In the genomic region with DNA sequence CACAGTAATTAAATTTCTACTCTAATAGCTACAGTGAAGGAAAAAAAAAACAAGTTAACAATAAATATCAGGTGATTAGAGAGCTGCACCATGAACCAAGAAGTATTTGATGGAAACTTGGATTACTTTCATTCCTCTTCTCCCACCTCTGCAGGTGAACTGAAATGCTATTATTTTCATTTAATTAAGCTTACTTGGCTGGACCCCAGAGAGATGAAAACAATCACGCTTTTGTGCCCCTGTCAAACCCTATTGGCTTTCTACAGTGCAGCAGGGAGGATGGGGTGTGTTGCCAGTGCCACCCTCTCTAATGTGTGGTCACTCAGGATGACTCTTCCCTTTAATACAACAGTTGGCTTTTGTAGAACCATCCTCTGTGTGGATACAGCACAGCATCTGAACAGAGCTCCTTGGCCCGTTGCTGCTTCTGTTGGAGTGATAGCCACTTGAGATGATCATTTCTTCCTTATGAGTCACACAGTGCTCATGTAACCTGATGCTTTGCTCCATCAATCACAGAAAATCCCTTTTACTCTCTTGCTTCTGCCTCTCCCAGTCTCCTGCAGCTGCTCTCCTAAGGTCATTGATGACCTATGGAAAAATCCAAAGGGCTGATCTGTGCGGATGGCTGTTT, we compare ENCODE assay signal across 12 cellular contexts. TPM values are rescaled to one million over a fixed set of nuclear protein-coding genes. Genes with fewer than 3 reads are reported as not detected.
DNase-seq lines count a peak whose midpoint lies in the region; ATAC-seq and TF ChIP-seq lines count a peak whose summit lies in the region.
"Had no signal": no experiment of that assay in that cellular context is flagged by ENCODE, and none has a peak within 500 bp of the region (broad histone marks: within the 10 kb centered on the region; RNA-seq: fewer than 3 reads in every experiment).

No MANE protein-coding gene starts in this region.

- H3K4me3 ChIP-seq in Peyer's patch (no peak overlapping the region), mucosa of descending colon (no peak overlapping the region)
- H3K4me3 ChIP-seq: cardiac muscle cell, psoas muscle had no signal

- ATAC-seq in SK-N-SH treated with all-trans-retinoic acid at 6 μM for 48 hours (peak; percentile 97), mucosa of descending colon (no peak)
- ATAC-seq: psoas muscle; stimulated activated memory B cell treated with anti-CD40 and anti-IgM and Interleukin-4, amounts not matched to agents 10 μg/mL and 1 μg/mL and 100 μg/mL, for 72 hours had no signal

- H3K9me3 ChIP-seq in Peyer's patch (no peaks in the 10 kb centered on the region), mucosa of descending colon (no peaks in the 10 kb centered on the region)
- H3K9me3 ChIP-seq: psoas muscle had no signal

- H3K36me3 ChIP-seq in Peyer's patch (no peaks in the 10 kb centered on the region), mucosa of descending colon (ENCODE audit: low read depth) (no peaks in the 10 kb centered on the region)
- H3K36me3 ChIP-seq: cardiac muscle cell had no signal

- intact Hi-C loops in mucosa of descending colon (cut with DNase I, micrococcal nuclease), result no loop called here

- TF ChIP-seq CTCF in Peyer's patch (IDR thresholded peaks at IDR 0.05) (no peak), mucosa of descending colon (IDR thresholded peaks at IDR 0.05) (no peak), GM10266 (IDR thresholded peaks at IDR 0.05; ENCODE audit: control insufficient read depth, insufficient read depth, low read depth, missing control alignments) (no peak)

- no peaks in the 10 kb centered on the region for H3K27me3 ChIP-seq in Peyer's patch
- H3K27me3 ChIP-seq: cardiac muscle cell had no signal

- peaks cover 0 to 8% (median 0%) of the 10 kb centered on the region in 4 donors for H3K4me1 ChIP-seq in Peyer's patch
- H3K4me1 ChIP-seq in mucosa of descending colon (ENCODE audit: low read depth), result peaks cover under 1% of the 10 kb centered on the region
- H3K4me1 ChIP-seq: psoas muscle had no signal

- peak; percentile 63 for DNase-seq in COR-L47 (lab: John Stamatoyannopoulos, UW)
- peak; percentile 83 for DNase-seq in NCI-H1105 treated with DMSO at 0.1 percent for 48 hours (lab: John Stamatoyannopoulos, UW)
- DNase-seq in iPS-NIHi11 (ENCODE audit: low spot score), result peak; percentile 22
- DNase-seq in Peyer's patch, result no peak
- DNase-seq in stimulated activated CD4-positive, alpha-beta T cell treated with anti-CD3 and anti-CD28 coated beads, Interleukin-15, amount 100 ng/mL, for 24 hours, result no peak
- no peak for DNase-seq in mucosa of descending colon
- no peak for DNase-seq in GM10266 (ENCODE audit: extremely low spot score)
- DNase-seq: activated CD4-positive, alpha-beta T cell treated with anti-CD3 and anti-CD28 coated beads, Interleukin-2, amount 50 U/mL, for 1 hour; psoas muscle had no signal

- no peak overlapping the region for H3K27ac ChIP-seq in Peyer's patch
- H3K27ac ChIP-seq: cardiac muscle cell, psoas muscle had no signal

- no peak for TF ChIP-seq POLR2A in Peyer's patch (IDR thresholded peaks at IDR 0.05)

TF ChIP-seq in SK-N-SH treated with all-trans-retinoic acid at 6 μM for 48 hours, 23 proteins besides CTCF, POLR2A, EP300 and RAD21:
- TF ChIP-seq ZFP30 (CRISPR knock-in tag; IDR thresholded peaks at IDR 0.05) (no peak), ISL1 (CRISPR knock-in tag; IDR thresholded peaks at IDR 0.05) (0 out of 2 replicates have a peak, but pooled peaks have one; percentile 7), TOX (CRISPR knock-in tag; IDR thresholded peaks at IDR 0.05; ENCODE audit: borderline replicate concordance) (no peak)
- TF ChIP-seq, protein P1, sequence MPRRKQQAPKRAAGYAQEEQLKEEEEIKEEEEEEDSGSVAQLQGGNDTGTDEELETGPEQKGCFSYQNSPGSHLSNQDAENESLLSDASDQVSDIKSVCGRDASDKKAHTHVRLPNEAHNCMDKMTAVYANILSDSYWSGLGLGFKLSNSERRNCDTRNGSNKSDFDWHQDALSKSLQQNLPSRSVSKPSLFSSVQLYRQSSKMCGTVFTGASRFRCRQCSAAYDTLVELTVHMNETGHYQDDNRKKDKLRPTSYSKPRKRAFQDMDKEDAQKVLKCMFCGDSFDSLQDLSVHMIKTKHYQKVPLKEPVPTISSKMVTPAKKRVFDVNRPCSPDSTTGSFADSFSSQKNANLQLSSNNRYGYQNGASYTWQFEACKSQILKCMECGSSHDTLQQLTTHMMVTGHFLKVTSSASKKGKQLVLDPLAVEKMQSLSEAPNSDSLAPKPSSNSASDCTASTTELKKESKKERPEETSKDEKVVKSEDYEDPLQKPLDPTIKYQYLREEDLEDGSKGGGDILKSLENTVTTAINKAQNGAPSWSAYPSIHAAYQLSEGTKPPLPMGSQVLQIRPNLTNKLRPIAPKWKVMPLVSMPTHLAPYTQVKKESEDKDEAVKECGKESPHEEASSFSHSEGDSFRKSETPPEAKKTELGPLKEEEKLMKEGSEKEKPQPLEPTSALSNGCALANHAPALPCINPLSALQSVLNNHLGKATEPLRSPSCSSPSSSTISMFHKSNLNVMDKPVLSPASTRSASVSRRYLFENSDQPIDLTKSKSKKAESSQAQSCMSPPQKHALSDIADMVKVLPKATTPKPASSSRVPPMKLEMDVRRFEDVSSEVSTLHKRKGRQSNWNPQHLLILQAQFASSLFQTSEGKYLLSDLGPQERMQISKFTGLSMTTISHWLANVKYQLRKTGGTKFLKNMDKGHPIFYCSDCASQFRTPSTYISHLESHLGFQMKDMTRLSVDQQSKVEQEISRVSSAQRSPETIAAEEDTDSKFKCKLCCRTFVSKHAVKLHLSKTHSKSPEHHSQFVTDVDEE (CRISPR knock-in tag; IDR thresholded peaks at IDR 0.05), result no peak

RNA-seq across cellular contexts. Expression of a gene that starts 5.5 kb away (rescaled TPM):
- total RNA-seq in Peyer's patch (10 to 100 TPM in 1 of 4 donors, 1 to 10 TPM in 3; 4.5 to 23.9 (median 5.9) TPM), mucosa of descending colon (10 to 100 TPM in 1 of 3 donors, 1 to 10 TPM in 2; 4.5 to 15.1 (median 8.4) TPM)

Comparison
In these comparisons a context has a peak if more than half of its experiments do, and no peak if none do; other contexts are left out.
1. DNase-seq: peak in COR-L47 (single experiment), NCI-H1105 treated with DMSO at 0.1 percent for 48 hours (single experiment) and iPS-NIHi11 (single experiment); none in Peyer's patch (0 of 3), stimulated activated CD4-positive, alpha-beta T cell treated with anti-CD3 and anti-CD28 coated beads, Interleukin-15, amount 100 ng/mL, for 24 hours (single experiment), mucosa of descending colon (0 of 3) and GM10266 (single experiment).